Comparison of ENCODE assay signal across 8 cellular contexts in the genomic region with DNA sequence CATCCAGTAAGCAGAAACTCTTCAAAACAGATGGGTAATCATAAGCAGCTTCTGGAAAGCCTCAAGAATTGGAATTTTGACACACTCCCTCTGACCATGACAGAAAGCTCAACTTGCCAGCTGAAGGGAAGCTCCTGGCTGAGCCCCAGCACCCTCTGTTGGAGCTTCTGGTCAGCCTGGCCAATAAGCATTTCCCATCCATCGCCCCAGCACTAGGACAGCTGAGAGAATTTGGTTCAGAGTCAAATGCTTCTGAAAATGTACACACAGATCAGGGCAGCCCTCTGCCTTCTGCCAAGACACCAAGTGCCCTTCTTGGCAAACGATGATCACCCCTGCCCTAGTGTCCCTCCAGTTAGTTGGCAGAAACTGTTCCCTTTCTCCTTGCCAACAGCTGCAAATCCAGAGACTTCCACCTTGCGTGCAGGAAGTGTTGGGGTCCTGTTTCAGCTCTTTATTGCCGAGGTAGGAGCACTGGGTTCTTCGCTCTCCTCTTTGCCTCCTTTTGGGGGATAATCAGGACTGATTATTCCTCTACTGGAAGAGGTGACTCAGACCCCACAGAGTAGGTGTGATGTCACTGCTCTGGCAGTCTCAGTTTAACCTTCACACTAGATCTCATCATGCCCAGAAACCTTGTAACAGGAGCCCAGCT. TPM values are rescaled to one million over a fixed set of nuclear protein-coding genes. Genes with fewer than 3 reads are reported as not detected.
DNase-seq lines count a peak whose midpoint lies in the region; ATAC-seq, FAIRE-seq and TF ChIP-seq lines count a peak whose summit lies in the region.

No MANE protein-coding gene starts in this region.

- H3K4me1 ChIP-seq in left lung (peaks cover 11 to 22% of the 10 kb centered on the region in 2 donors), thymus (ENCODE audit: control insufficient read depth, insufficient read depth, low read length) (no peaks in the 10 kb centered on the region)

- no peaks in the 10 kb centered on the region for H3K9me3 ChIP-seq in left lung
- no peaks in the 10 kb centered on the region for H3K9me3 ChIP-seq in thymus (ENCODE audit: control insufficient read depth)

- H3K4me3 Mint-ChIP-seq in central memory CD8-positive, alpha-beta T cell = peak overlapping the region; percentile 48

- no peaks in the 10 kb centered on the region for H3K27me3 Mint-ChIP-seq in central memory CD8-positive, alpha-beta T cell

- WGBS in thymus = 87% methylated on average over 5 of the region's 5 CpGs

- H3K4me3 ChIP-seq in left lung (no peak overlapping the region), thymus (ENCODE audit: low read length) (no peak overlapping the region)

- H3K27me3 ChIP-seq in left lung (no peaks in the 10 kb centered on the region), thymus (ENCODE audit: control insufficient read depth, insufficient read depth) (no peaks in the 10 kb centered on the region)

- H3K36me3 Mint-ChIP-seq in central memory CD8-positive, alpha-beta T cell (ENCODE audit: insufficient read depth) = peaks cover 24% of the 10 kb centered on the region

- H3K36me3 ChIP-seq in left lung (peaks cover 0 to 23% of the 10 kb centered on the region in 2 donors), thymus (ENCODE audit: control insufficient read depth, insufficient read depth) (peaks cover 17% of the 10 kb centered on the region)

- intact Hi-C loops in left lung (cut with DNase I) = no loop called here

- peak overlapping the region; percentile 22 to 71 for H3K27ac ChIP-seq in left lung
- H3K27ac ChIP-seq in thymus (ENCODE audit: low read depth) = peak overlapping the region; percentile 68

- peak; percentile 32 for DNase-seq in GM10266 (ENCODE audit: extremely low spot score)
- DNase-seq in RCC 7860 (ENCODE audit: low spot score) = peak; percentile 43
- DNase-seq in central memory CD8-positive, alpha-beta T cell (ENCODE audit: low spot score in 2 of 2) = no peak
- DNase-seq in left lung = no peak
- no peak for DNase-seq in SKM-1 treated with dmso at 0.1 percent for 144 hours (lab: John Stamatoyannopoulos, UW; ENCODE audit: unreplicated experiment)

- peak overlapping the region; percentile 92 for H3K27ac Mint-ChIP-seq in central memory CD8-positive, alpha-beta T cell (ENCODE audit: low read depth)

- no peak for FAIRE-seq in RCC 7860 (lab: Jason Lieb, UNC)

- no peaks in the 10 kb centered on the region for H3K9me3 Mint-ChIP-seq in central memory CD8-positive, alpha-beta T cell

- peak; percentile 54 for ATAC-seq in central memory CD8-positive, alpha-beta T cell (replicated peaks; ENCODE audit: extremely low read depth, poor library complexity, severe bottlenecking)
- ATAC-seq in left lung (peak; percentile 65), HG03175 (IDR thresholded peaks at IDR 0.05; ENCODE audit: unreplicated experiment) (no peak), HG02840 (IDR thresholded peaks at IDR 0.05; ENCODE audit: low FRiP score, unreplicated experiment) (no peak)

- peaks cover 35% of the 10 kb centered on the region for H3K4me1 Mint-ChIP-seq in central memory CD8-positive, alpha-beta T cell

- TF ChIP-seq CTCF in GM10266 (IDR thresholded peaks at IDR 0.05; ENCODE audit: control insufficient read depth, insufficient read depth, low read depth, missing control alignments) = no peak
- no peak for TF ChIP-seq CTCF in left lung (IDR thresholded peaks at IDR 0.05)

RNA-seq across cellular contexts. Expression of a gene that starts 11.9 kb away (rescaled TPM):
- 10 to 100 TPM; 15.4 to 16.9 TPM for total RNA-seq in left lung
- 10.6 TPM for polyA plus RNA-seq in thymus

RNA-seq across cellular contexts. Expression of a gene that starts 26.9 kb away (rescaled TPM):
- total RNA-seq in left lung = 10 to 100 TPM; 22.8 to 33.4 TPM
- 9.1 TPM for polyA plus RNA-seq in thymus

Comparison
In these comparisons a context has a peak if more than half of its experiments do, and no peak if none do; other contexts are left out.
1. DNase-seq: peak in GM10266 (single experiment) and RCC 7860 (single experiment); none in central memory CD8-positive, alpha-beta T cell (0 of 2), left lung (0 of 2) and SKM-1 treated with dmso at 0.1 percent for 144 hours (single experiment).
2. ATAC-seq: peak in central memory CD8-positive, alpha-beta T cell (single experiment) and left lung (single experiment); none in HG03175 (single experiment) and HG02840 (single experiment).